1 cellular context compared by ENCODE assay signal in genomic region chr19:35903550-35904179, GRCh38.
A peak's percentile ranks its signal among the peaks of the same experiment; 100 is the strongest.
TF ChIP-seq lines count a peak whose summit lies in the region.

No MANE protein-coding gene starts in this region.

TF ChIP-seq in HepG2, 621 proteins besides CTCF, POLR2A, EP300 and RAD21 (continues in another document):
- TF ChIP-seq ZNF501 (CRISPR knock-in tag; IDR thresholded peaks at IDR 0.05) (0 out of 2 replicates have a peak, but pooled peaks have one; percentile 14), ZBTB7B (CRISPR knock-in tag; IDR thresholded peaks at IDR 0.05) (0 out of 2 replicates have a peak, but pooled peaks have one; percentile 35), ZNF768 (CRISPR knock-in tag; IDR thresholded peaks at IDR 0.05) (0 out of 2 replicates have a peak, but pooled peaks have one; percentile 28), SPEN (CRISPR knock-in tag; IDR thresholded peaks at IDR 0.05; ENCODE audit: low read depth) (peak; percentile 23; the same call in 1 of the 2 replicates), CEBPG (CRISPR knock-in tag; IDR thresholded peaks at IDR 0.05) (no peak), MLX (CRISPR knock-in tag; IDR thresholded peaks at IDR 0.05) (peak; percentile 18; the same call in 1 of the 2 replicates), UBTF (CRISPR knock-in tag; IDR thresholded peaks at IDR 0.05) (peak; percentile 66), SMARCE1 (IDR thresholded peaks at IDR 0.05; ENCODE audit: borderline replicate concordance) (no peak), ZXDC (CRISPR knock-in tag; IDR thresholded peaks at IDR 0.05) (no peak), PRDM10 (CRISPR knock-in tag; IDR thresholded peaks at IDR 0.05; ENCODE audit: low read depth) (0 out of 2 replicates have a peak, but pooled peaks have one; percentile 18), CBFB (CRISPR knock-in tag; IDR thresholded peaks at IDR 0.05) (0 out of 2 replicates have a peak, but pooled peaks have one; percentile 30), PHF8 (CRISPR knock-in tag; IDR thresholded peaks at IDR 0.05) (0 out of 2 replicates have a peak, but pooled peaks have one; percentile 22), SP5 (CRISPR knock-in tag; IDR thresholded peaks at IDR 0.05; ENCODE audit: borderline replicate concordance, low read depth) (peak; percentile 63; the same call in 1 of the 2 replicates), MAZ (IDR thresholded peaks at IDR 0.05; ENCODE audit: borderline replicate concordance, low read depth, low read length) (no peak), MAZ (CRISPR knock-in tag; IDR thresholded peaks at IDR 0.05; ENCODE audit: low read depth) (peak; percentile 58; the same call in 1 of the 2 replicates), YEATS2 (CRISPR knock-in tag; IDR thresholded peaks at IDR 0.05; ENCODE audit: borderline replicate concordance) (peak; percentile 69; the same call in 1 of the 2 replicates), MAX (IDR thresholded peaks at IDR 0.05) (peak; percentile 68), ZBTB7A (CRISPR knock-in tag; IDR thresholded peaks at IDR 0.05) (no peak), SRY (CRISPR knock-in tag; IDR thresholded peaks at IDR 0.05) (no peak), ZSCAN12 (CRISPR knock-in tag; IDR thresholded peaks at IDR 0.05) (no peak), ZSCAN9 (CRISPR knock-in tag; IDR thresholded peaks at IDR 0.05; ENCODE audit: borderline replicate concordance) (peak; percentile 58; the same call in 1 of the 2 replicates), HNRNPH1 (optimal IDR thresholded peaks at IDR 0.05; ENCODE audit: low read depth, low read length) (no peak), ELF1 (CRISPR knock-in tag; IDR thresholded peaks at IDR 0.05) (0 out of 2 replicates have a peak, but pooled peaks have one; percentile 38), ZNF10 (CRISPR knock-in tag; IDR thresholded peaks at IDR 0.05; ENCODE audit: borderline replicate concordance, low read depth) (no peak), ETV5 (CRISPR knock-in tag; IDR thresholded peaks at IDR 0.05; ENCODE audit: borderline replicate concordance) (peak; percentile 88), IKZF5 (CRISPR knock-in tag; IDR thresholded peaks at IDR 0.05) (0 out of 2 replicates have a peak, but pooled peaks have one; percentile 13), RBFOX2 (IDR thresholded peaks at IDR 0.05; ENCODE audit: low read depth, low read length) (0 out of 2 replicates have a peak, but pooled peaks have one; percentile 17), GATAD2A (CRISPR knock-in tag; IDR thresholded peaks at IDR 0.05) (peak; percentile 34; the same call in 1 of the 2 replicates), ZNF562 (CRISPR knock-in tag; IDR thresholded peaks at IDR 0.05; ENCODE audit: borderline replicate concordance) (no peak), TFDP1 (CRISPR knock-in tag; IDR thresholded peaks at IDR 0.05; ENCODE audit: borderline replicate concordance) (peak; percentile 54; the same call in 1 of the 2 replicates), HIC2 (CRISPR knock-in tag; IDR thresholded peaks at IDR 0.05; ENCODE audit: low read depth) (no peak), SP1 (IDR thresholded peaks at IDR 0.05) (no peak), SP1 (CRISPR knock-in tag; IDR thresholded peaks at IDR 0.05) (peak; percentile 84), TBX2 (CRISPR knock-in tag; IDR thresholded peaks at IDR 0.05; ENCODE audit: borderline replicate concordance) (peak; percentile 28; the same call in 1 of the 2 replicates), MXI1 (IDR thresholded peaks at IDR 0.05; ENCODE audit: borderline replicate concordance, low read depth, low read length) (peak; percentile 24; the same call in 1 of the 3 replicates), SP4 (CRISPR knock-in tag; IDR thresholded peaks at IDR 0.05) (0 out of 2 replicates have a peak, but pooled peaks have one; percentile 23), SNAI1 (CRISPR knock-in tag; IDR thresholded peaks at IDR 0.05; ENCODE audit: borderline replicate concordance) (no peak), KLF11 (CRISPR knock-in tag; IDR thresholded peaks at IDR 0.05) (0 out of 2 replicates have a peak, but pooled peaks have one; percentile 26), ZNF350 (CRISPR knock-in tag; IDR thresholded peaks at IDR 0.05; ENCODE audit: borderline replicate concordance, low read depth) (peak; percentile 45; the same call in 1 of the 2 replicates), ZNF687 (CRISPR knock-in tag; IDR thresholded peaks at IDR 0.05) (peak; percentile 83), TAF1 (CRISPR knock-in tag; IDR thresholded peaks at IDR 0.05) (0 out of 2 replicates have a peak, but pooled peaks have one; percentile 17)
